ENCODE assay signal across 1 cellular context in the genomic region with DNA sequence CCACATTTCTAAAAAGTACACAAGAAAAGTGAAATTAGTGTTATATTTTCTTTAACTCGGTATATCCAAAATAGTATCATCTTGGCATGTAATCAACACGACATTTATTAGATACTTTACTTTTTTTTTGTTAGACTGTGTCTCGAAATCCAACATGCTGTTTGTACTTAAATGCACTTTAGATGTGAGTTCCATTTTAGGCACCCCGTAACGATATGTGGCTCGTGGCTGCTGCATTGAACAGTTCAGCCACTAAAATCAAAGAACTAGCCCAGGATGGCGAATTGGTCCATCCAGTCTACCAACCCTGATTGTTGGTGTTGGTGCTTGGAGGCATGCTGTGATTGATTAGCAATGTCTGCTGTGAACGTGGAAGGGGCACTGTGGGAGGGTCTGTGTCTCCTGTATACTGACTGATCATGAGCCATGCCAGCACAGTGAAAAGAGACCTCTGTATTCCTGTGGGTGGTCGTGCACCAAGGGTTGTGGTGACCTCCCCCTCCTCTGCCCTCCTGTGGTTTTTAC.
TF ChIP-seq lines count a peak whose summit lies in the region.

No MANE protein-coding gene starts in this region.

TF ChIP-seq in HepG2, 621 proteins besides CTCF, POLR2A, EP300 and RAD21 (continued from another document):
- TF ChIP-seq, protein P1, sequence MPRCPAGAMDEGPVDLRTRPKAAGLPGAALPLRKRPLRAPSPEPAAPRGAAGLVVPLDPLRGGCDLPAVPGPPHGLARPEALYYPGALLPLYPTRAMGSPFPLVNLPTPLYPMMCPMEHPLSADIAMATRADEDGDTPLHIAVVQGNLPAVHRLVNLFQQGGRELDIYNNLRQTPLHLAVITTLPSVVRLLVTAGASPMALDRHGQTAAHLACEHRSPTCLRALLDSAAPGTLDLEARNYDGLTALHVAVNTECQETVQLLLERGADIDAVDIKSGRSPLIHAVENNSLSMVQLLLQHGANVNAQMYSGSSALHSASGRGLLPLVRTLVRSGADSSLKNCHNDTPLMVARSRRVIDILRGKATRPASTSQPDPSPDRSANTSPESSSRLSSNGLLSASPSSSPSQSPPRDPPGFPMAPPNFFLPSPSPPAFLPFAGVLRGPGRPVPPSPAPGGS (CRISPR knock-in tag; IDR thresholded peaks at IDR 0.05), result no peak
